Comparison of ENCODE assay signal across 11 cellular contexts in genomic region chr3:187994221-187995085, GRCh38.
DNase-seq lines count a peak whose midpoint lies in the region; ATAC-seq and TF ChIP-seq lines count a peak whose summit lies in the region.
"Had no signal": no experiment of that assay in that cellular context is flagged by ENCODE, and none has a peak within 500 bp of the region (broad histone marks: within the 10 kb centered on the region; RNA-seq: fewer than 3 reads in every experiment).

No MANE protein-coding gene starts in this region.

- H3K4me3 Mint-ChIP-seq in activated T-helper 1 cell treated with anti-CD3 and anti-CD28 coated beads, Interleukin-12 subunit alpha, Interleukin-12 subunit beta, Interleukin-2, Interleukin-4 antibody, amounts not matched to agents 30 ng/mL and 10 ng/mL and 1 ng/mL, durations not matched to agents 14 hours and 24 hours and 36 hours, result peak overlapping the region; percentile 5

- DNase-seq in AG10803 (ENCODE audit: low read depth), result peak; percentile 83
- DNase-seq in HCEC 1CT, result peak; percentile 56
- DNase-seq in activated T-helper 1 cell treated with anti-CD3 and anti-CD28 coated beads, Interleukin-12 subunit alpha, Interleukin-12 subunit beta, Interleukin-2, Interleukin-4 antibody, amounts not matched to agents 30 ng/mL and 10 ng/mL and 1 ng/mL, durations not matched to agents 14 hours and 24 hours and 36 hours (ENCODE audit: low spot score), result no peak
- DNase-seq in foreskin fibroblast, result peak; percentile 71 to 80
- DNase-seq in hippocampal formation (lab: John Stamatoyannopoulos, UW), result no peak
- DNase-seq in activated CD4-positive, CD25-positive, alpha-beta regulatory T cell treated with anti-CD3 and anti-CD28 coated beads, Interleukin-2, amount 50 U/mL, for 72 hours, result no peak
- DNase-seq: effector CD8-positive, alpha-beta T cell; MG63; NCI-H510A had no signal

- ATAC-seq in GM18873 (IDR thresholded peaks at IDR 0.05; ENCODE audit: low FRiP score, unreplicated experiment) (no peak), HG02884 (IDR thresholded peaks at IDR 0.05; ENCODE audit: unreplicated experiment) (no peak)

- no peak overlapping the region for H3K4me3 ChIP-seq in AG10803 (ENCODE audit: low read length)
- no peak overlapping the region for H3K4me3 ChIP-seq in foreskin fibroblast (ENCODE audit: low read depth in 1 of 2, low read length in 2 of 2)
- H3K4me3 ChIP-seq: MG63 had no signal

- TF ChIP-seq CTCF in AG10803 (conservative IDR thresholded peaks at IDR 0.05; ENCODE audit: low read length) (no peak), foreskin fibroblast (IDR thresholded peaks at IDR 0.05; ENCODE audit: low read depth, low read length) (no peak)

- peaks cover 18% of the 10 kb centered on the region for H3K36me3 Mint-ChIP-seq in activated T-helper 1 cell treated with anti-CD3 and anti-CD28 coated beads, Interleukin-12 subunit alpha, Interleukin-12 subunit beta, Interleukin-2, Interleukin-4 antibody, amounts not matched to agents 30 ng/mL and 10 ng/mL and 1 ng/mL, durations not matched to agents 14 hours and 24 hours and 36 hours (ENCODE audit: low read depth)

- H3K9me3 Mint-ChIP-seq in activated T-helper 1 cell treated with anti-CD3 and anti-CD28 coated beads, Interleukin-12 subunit alpha, Interleukin-12 subunit beta, Interleukin-2, Interleukin-4 antibody, amounts not matched to agents 30 ng/mL and 10 ng/mL and 1 ng/mL, durations not matched to agents 14 hours and 24 hours and 36 hours, result peaks cover 16% of the 10 kb centered on the region

- intact Hi-C loops in activated T-helper 1 cell treated with anti-CD3 and anti-CD28 coated beads, Interleukin-12 subunit alpha, Interleukin-12 subunit beta, Interleukin-2, Interleukin-4 antibody, amounts not matched to agents 30 ng/mL and 10 ng/mL and 1 ng/mL, durations not matched to agents 14 hours and 24 hours and 36 hours (cut with micrococcal nuclease), result loop anchor here (1.0 to 5.0 kb wide), 2 partner anchors 128 to 290 kb away; no protein-coding TSS in a partner anchor

- no peaks in the 10 kb centered on the region for H3K27me3 Mint-ChIP-seq in activated T-helper 1 cell treated with anti-CD3 and anti-CD28 coated beads, Interleukin-12 subunit alpha, Interleukin-12 subunit beta, Interleukin-2, Interleukin-4 antibody, amounts not matched to agents 30 ng/mL and 10 ng/mL and 1 ng/mL, durations not matched to agents 14 hours and 24 hours and 36 hours (ENCODE audit: insufficient read depth)

- peaks cover 80% of the 10 kb centered on the region for H3K4me1 Mint-ChIP-seq in activated T-helper 1 cell treated with anti-CD3 and anti-CD28 coated beads, Interleukin-12 subunit alpha, Interleukin-12 subunit beta, Interleukin-2, Interleukin-4 antibody, amounts not matched to agents 30 ng/mL and 10 ng/mL and 1 ng/mL, durations not matched to agents 14 hours and 24 hours and 36 hours (ENCODE audit: low read depth)

- H3K27ac Mint-ChIP-seq in activated T-helper 1 cell treated with anti-CD3 and anti-CD28 coated beads, Interleukin-12 subunit alpha, Interleukin-12 subunit beta, Interleukin-2, Interleukin-4 antibody, amounts not matched to agents 30 ng/mL and 10 ng/mL and 1 ng/mL, durations not matched to agents 14 hours and 24 hours and 36 hours, result peak overlapping the region; percentile 79

Comparison
In these comparisons a context has a peak if more than half of its experiments do, and no peak if none do; other contexts are left out.
1. DNase-seq: peak in AG10803 (single experiment), HCEC 1CT (single experiment) and foreskin fibroblast (2 of 2); none in activated T-helper 1 cell treated with anti-CD3 and anti-CD28 coated beads, Interleukin-12 subunit alpha, Interleukin-12 subunit beta, Interleukin-2, Interleukin-4 antibody, amounts not matched to agents 30 ng/mL and 10 ng/mL and 1 ng/mL, durations not matched to agents 14 hours and 24 hours and 36 hours (single experiment), hippocampal formation (0 of 2) and activated CD4-positive, CD25-positive, alpha-beta regulatory T cell treated with anti-CD3 and anti-CD28 coated beads, Interleukin-2, amount 50 U/mL, for 72 hours (single experiment).